Comparison of ENCODE assay signal across 9 cellular contexts in genomic region chr6:55528624-55529023, GRCh38. TPM values are rescaled to one million over a fixed set of nuclear protein-coding genes. Genes with fewer than 3 reads are reported as not detected.
DNase-seq lines count a peak whose midpoint lies in the region; ATAC-seq and TF ChIP-seq lines count a peak whose summit lies in the region.
"Had no signal": no experiment of that assay in that cellular context is flagged by ENCODE, and none has a peak within 500 bp of the region (broad histone marks: within the 10 kb centered on the region; RNA-seq: fewer than 3 reads in every experiment).

No MANE protein-coding gene starts in this region.

- H3K27me3 Mint-ChIP-seq in natural killer cell (ENCODE audit: low read depth in 2 of 2), result no peaks in the 10 kb centered on the region

- no peak overlapping the region for H3K27ac Mint-ChIP-seq in natural killer cell

- POLR2A ChIA-PET in HCT116 (lab: Charles Lee), result no interaction called here

- BruUV-seq in HCT116 (replicated peaks; lab: Mats Ljungman, UMichigan), result no TSS peak

- H3K4me1 ChIP-seq in HCT116 (ENCODE audit: control insufficient read depth in 1 of 2, insufficient read depth in 2 of 2, low read length in 2 of 2), result no peaks in the 10 kb centered on the region
- no peaks in the 10 kb centered on the region for H3K4me1 ChIP-seq in NT2/D1 (ENCODE audit: insufficient read depth, insufficient read length)

- no peak for TF ChIP-seq POLR2A in HCT116 (IDR thresholded peaks at IDR 0.05; ENCODE audit: borderline replicate concordance, extremely low read depth, insufficient read depth, insufficient read length)

- no peaks in the 10 kb centered on the region for H4K20me1 ChIP-seq in HCT116 (ENCODE audit: insufficient read depth)

- H3K4me1 Mint-ChIP-seq in natural killer cell, result no peaks in the 10 kb centered on the region

- H3K4me2 ChIP-seq in HCT116 (ENCODE audit: low read length), result no peak overlapping the region

- TF ChIP-seq RAD21 in HCT116 (IDR thresholded peaks at IDR 0.05; ENCODE audit: low read depth), result peak; percentile 20; the same call in 1 of the 2 replicates

- H3K9me3 ChIP-seq in HCT116 (ENCODE audit: control insufficient read depth in 1 of 2, insufficient read depth in 1 of 2, low read depth in 1 of 2, low read length in 2 of 2) (no peaks in the 10 kb centered on the region), NT2/D1 (ENCODE audit: insufficient read depth, low read length) (no peaks in the 10 kb centered on the region)

- peak; percentile 98 for ATAC-seq in HCT116
- ATAC-seq in natural killer cell, result no peak

- DNase-seq in GM06990 (ENCODE audit: extremely low read depth, insufficient read length) (peak; percentile 3), HCT116 (ENCODE audit: low read depth, low spot score) (peak; percentile 51), NT2/D1 (ENCODE audit: low read depth, low spot score) (peak; percentile 9), fibroblast of the conjunctiva (ENCODE audit: low read depth) (peak; percentile 24), superior temporal gyrus (ENCODE audit: extremely low spot score) (no peak), natural killer cell (no peak), islet precursor cell (no peak), SHP77 treated with DMSO at 0.1 percent for 48 hours (lab: John Stamatoyannopoulos, UW) (no peak)

- no peaks in the 10 kb centered on the region for H3K79me2 ChIP-seq in HCT116 (ENCODE audit: insufficient read depth, low read length)

- H3K9me3 Mint-ChIP-seq in natural killer cell, result peaks cover 4 to 11% of the 10 kb centered on the region in 2 donors

- H3K27me3 ChIP-seq in GM06990 (replicated peaks; ENCODE audit: control insufficient read depth, insufficient read depth, low read length), result no peaks in the 10 kb centered on the region
- H3K27me3 ChIP-seq in HCT116 (ENCODE audit: insufficient read depth, low read length), result no peaks in the 10 kb centered on the region
- no peaks in the 10 kb centered on the region for H3K27me3 ChIP-seq in NT2/D1 (ENCODE audit: insufficient read depth, insufficient read length)

- no peak overlapping the region for H3K27ac ChIP-seq in HCT116 (ENCODE audit: low read depth, low read length)

- peak overlapping the region; percentile 1 for H2AFZ ChIP-seq in HCT116 (ENCODE audit: low read depth, low read length, poor library complexity, severe bottlenecking)

- no peaks in the 10 kb centered on the region for H3K36me3 Mint-ChIP-seq in natural killer cell

- RAD21 ChIA-PET in HCT116 (lab: Charles Lee; ENCODE audit: low non-redundant PET in 1 of 2, low total read pairs in 2 of 2, uncharacterized antibody in 2 of 2, unreplicated experiment in 2 of 2), result no interaction called here

- H3K9ac ChIP-seq in HCT116 (ENCODE audit: low read length) (no peak overlapping the region), NT2/D1 (ENCODE audit: insufficient read length, low read depth) (no peak overlapping the region)

- H3K9me2 ChIP-seq in HCT116 (ENCODE audit: insufficient read depth), result no peaks in the 10 kb centered on the region

- H3K4me3 ChIP-seq in GM06990 (replicated peaks; ENCODE audit: low read depth, low read length) (no peak overlapping the region), HCT116 (replicated peaks in 1 of 2; ENCODE audit: low read depth in 1 of 2, low read length in 2 of 2) (no peak overlapping the region), NT2/D1 (ENCODE audit: insufficient read length, low read depth) (no peak overlapping the region)

- CTCF ChIA-PET in HCT116 (lab: Charles Lee), result interaction anchor here (0.9 to 1.3 kb wide), 2 partner anchors 8 to 12 kb away, joined by 3 read pairs; no protein-coding TSS in a partner anchor

- intact Hi-C loops in HCT116 (cut with micrococcal nuclease) (no loop called here), natural killer cell (cut with micrococcal nuclease) (no loop called here)

- TF ChIP-seq CTCF in GM06990 (IDR thresholded peaks at IDR 0.05; ENCODE audit: insufficient read depth, low read length, poor library complexity, severe bottlenecking) (peak; percentile 53), HCT116 (IDR thresholded peaks at IDR 0.05 in 2 of 3, conservative IDR thresholded peaks at IDR 0.05 in 1 of 3; ENCODE audit: borderline replicate concordance in 1 of 3, insufficient read depth in 1 of 3, low read depth in 2 of 3, low read length in 2 of 3) (peak; percentile 21 to 66 (median 65); a peak in 5 of 6 replicates), natural killer cell (IDR thresholded peaks at IDR 0.05) (no peak)

- no peak overlapping the region for H3K4me3 Mint-ChIP-seq in natural killer cell

- H3K36me3 ChIP-seq in GM06990 (ENCODE audit: control insufficient read depth, insufficient read depth, low read length), result no peaks in the 10 kb centered on the region
- H3K36me3 ChIP-seq in HCT116 (ENCODE audit: control insufficient read depth in 1 of 2, insufficient read depth in 2 of 2, low read length in 2 of 2), result no peaks in the 10 kb centered on the region
- no peaks in the 10 kb centered on the region for H3K36me3 ChIP-seq in NT2/D1 (ENCODE audit: insufficient read depth, insufficient read length, low read length)

TF ChIP-seq in HCT116, 20 proteins besides CTCF, POLR2A, EP300 and RAD21:
- TF ChIP-seq ELF1 (IDR thresholded peaks at IDR 0.05; ENCODE audit: borderline replicate concordance, low read depth) (peak; percentile 32; the same call in 1 of the 2 replicates), EGR1 (IDR thresholded peaks at IDR 0.05; ENCODE audit: low read depth) (no peak), SRF (IDR thresholded peaks at IDR 0.05; ENCODE audit: low read depth) (0 out of 2 replicates have a peak, but pooled peaks have one; percentile 48), YY1 (IDR thresholded peaks at IDR 0.05; ENCODE audit: extremely low read depth, insufficient replicate concordance, low read depth, low read length) (no peak), EZH2 (IDR thresholded peaks at IDR 0.05) (no peak), CEBPB (IDR thresholded peaks at IDR 0.05; ENCODE audit: low read depth) (no peak), REST (IDR thresholded peaks at IDR 0.05; ENCODE audit: low read depth) (no peak), JUND (IDR thresholded peaks at IDR 0.05) (no peak), ATF3 (IDR thresholded peaks at IDR 0.05) (no peak), CBX3 (IDR thresholded peaks at IDR 0.05; ENCODE audit: low read depth) (peak; percentile 31; the same call in 1 of the 2 replicates), POLR2AphosphoS5 (IDR thresholded peaks at IDR 0.05; ENCODE audit: low read depth, low read length) (no peak), ZFX (IDR thresholded peaks at IDR 0.05) (no peak), TCF7L2 (IDR thresholded peaks at IDR 0.05; ENCODE audit: borderline replicate concordance, extremely low read depth, insufficient read depth, insufficient read length) (no peak), EZH2phosphoT487 (IDR thresholded peaks at IDR 0.05; ENCODE audit: borderline replicate concordance) (no peak)

RNA-seq across cellular contexts. Expression of gene HMGCLL1, which starts 50.4 kb away (rescaled TPM):
- total RNA-seq in HCT116 (2021; ENCODE audit: unreplicated experiment) (not detected), natural killer cell (not detected)
- polyA plus RNA-seq in HCT116 (2012), result not detected in 2 replicates
- total RNA-seq: lung microvascular endothelial cell had no signal

Comparison
In these comparisons a context has a peak if more than half of its experiments do, and no peak if none do; other contexts are left out.
1. DNase-seq: peak in GM06990 (single experiment), HCT116 (single experiment), NT2/D1 (single experiment) and fibroblast of the conjunctiva (single experiment); none in superior temporal gyrus (single experiment), natural killer cell (single experiment), islet precursor cell (single experiment) and SHP77 treated with DMSO at 0.1 percent for 48 hours (single experiment).